ENCODE assay signal across 1 cellular context in genomic region chr11:46307369-46307768, GRCh38.
TF ChIP-seq lines count a peak whose summit lies in the region.

No MANE protein-coding gene starts in this region.

TF ChIP-seq in SK-N-SH, 30 proteins besides CTCF, POLR2A, EP300 and RAD21:
- TF ChIP-seq FOXJ3 (CRISPR knock-in tag; IDR thresholded peaks at IDR 0.05) (no peak), SMC3 (IDR thresholded peaks at IDR 0.05; ENCODE audit: low read depth, low read length) (no peak), NRF1 (IDR thresholded peaks at IDR 0.05; ENCODE audit: low read depth, low read length) (no peak), GABPA (IDR thresholded peaks at IDR 0.05; ENCODE audit: low read depth) (no peak), SIN3A (IDR thresholded peaks at IDR 0.05; ENCODE audit: borderline replicate concordance, low read depth, low read length) (no peak), GATA2 (CRISPR knock-in tag; IDR thresholded peaks at IDR 0.05) (no peak), RFX5 (IDR thresholded peaks at IDR 0.05; ENCODE audit: low read length) (no peak), ELF1 (IDR thresholded peaks at IDR 0.05) (no peak), FOXM1 (IDR thresholded peaks at IDR 0.05; ENCODE audit: low read depth) (no peak), PBX3 (IDR thresholded peaks at IDR 0.05) (no peak), MAX (IDR thresholded peaks at IDR 0.05; ENCODE audit: low read depth) (no peak), MEF2A (IDR thresholded peaks at IDR 0.05; ENCODE audit: borderline replicate concordance, low read depth) (no peak), RCOR1 (IDR thresholded peaks at IDR 0.05; ENCODE audit: low read length) (no peak), NFIC (IDR thresholded peaks at IDR 0.05; ENCODE audit: borderline replicate concordance) (no peak)
